In genomic region chr11:75773595-75774353, GRCh38 we compare ENCODE assay signal across 8 cellular contexts. TPM values are rescaled to one million over a fixed set of nuclear protein-coding genes. Genes with fewer than 3 reads are reported as not detected.
DNase-seq lines count a peak whose midpoint lies in the region; ATAC-seq and TF ChIP-seq lines count a peak whose summit lies in the region.

No MANE protein-coding gene starts in this region.

- peaks cover 33% of the 10 kb centered on the region for H3K27me3 ChIP-seq in foreskin keratinocyte

- no peak overlapping the region for H3K27ac Mint-ChIP-seq in effector memory CD8-positive, alpha-beta T cell

- ATAC-seq in GM21447 (IDR thresholded peaks at IDR 0.05; ENCODE audit: unreplicated experiment) (peak; percentile 88), HG03565 (IDR thresholded peaks at IDR 0.05; ENCODE audit: unreplicated experiment) (peak; percentile 78), foreskin keratinocyte (no peak)
- peak; percentile 31 for ATAC-seq in effector memory CD8-positive, alpha-beta T cell (replicated peaks)

- no peaks in the 10 kb centered on the region for H3K4me1 ChIP-seq in foreskin keratinocyte

- peaks cover 3% of the 10 kb centered on the region for H3K36me3 Mint-ChIP-seq in effector memory CD8-positive, alpha-beta T cell (ENCODE audit: insufficient read depth)

- in situ Hi-C loops in GM13977 (cut with MboI; ENCODE audit: low pct_unique_long_range_greater_than_20kb, low sequenced_read_pairs, unreplicated experiment): no loop called here

- H3K9me3 Mint-ChIP-seq in effector memory CD8-positive, alpha-beta T cell: no peaks in the 10 kb centered on the region

- H3K4me3 Mint-ChIP-seq in effector memory CD8-positive, alpha-beta T cell: no peak overlapping the region

- DNase-seq in GM13977 (ENCODE audit: low spot score) (peak; percentile 86), glomerular visceral epithelial cell (ENCODE audit: extremely low spot score) (no peak), NCI-H526 (lab: John Stamatoyannopoulos, UW) (no peak), foreskin keratinocyte (no peak), NCI-H2196 (lab: John Stamatoyannopoulos, UW; ENCODE audit: unreplicated experiment) (no peak)
- DNase-seq in effector memory CD8-positive, alpha-beta T cell: no peak

- H3K4me1 Mint-ChIP-seq in effector memory CD8-positive, alpha-beta T cell (ENCODE audit: low read depth in 2 of 2): peaks cover 3 to 21% of the 10 kb centered on the region in 2 donors

- peaks cover 7 to 23% of the 10 kb centered on the region in 2 donors for H3K27me3 Mint-ChIP-seq in effector memory CD8-positive, alpha-beta T cell

- no peak overlapping the region for H3K27ac ChIP-seq in foreskin keratinocyte

- TF ChIP-seq CTCF in GM13977 (IDR thresholded peaks at IDR 0.05; ENCODE audit: extremely low read depth, insufficient read depth, missing control alignments): no peak
- no peak for TF ChIP-seq CTCF in foreskin keratinocyte (conservative IDR thresholded peaks at IDR 0.05)

RNA-seq across cellular contexts. Expression of gene DGAT2, which starts 5.2 kb away (rescaled TPM):
- total RNA-seq in foreskin keratinocyte: 1.2 and 1.4 TPM in 2 replicates
- polyA plus RNA-seq in foreskin keratinocyte: 1.1 and 1.3 TPM in 2 replicates

RNA-seq across cellular contexts. Expression of gene UVRAG, which starts 41.2 kb away (rescaled TPM):
- total RNA-seq in foreskin keratinocyte: 13.5 and 15.2 TPM in 2 replicates
- polyA plus RNA-seq in foreskin keratinocyte: 6.3 and 6.4 TPM in 2 replicates

RNA-seq across cellular contexts. Expression of gene MOGAT2, which starts 56.1 kb away (rescaled TPM):
- total RNA-seq in foreskin keratinocyte: not detected in 2 replicates
- not detected in 2 replicates for polyA plus RNA-seq in foreskin keratinocyte
